18 cellular contexts compared by ENCODE assay signal in the genomic region with DNA sequence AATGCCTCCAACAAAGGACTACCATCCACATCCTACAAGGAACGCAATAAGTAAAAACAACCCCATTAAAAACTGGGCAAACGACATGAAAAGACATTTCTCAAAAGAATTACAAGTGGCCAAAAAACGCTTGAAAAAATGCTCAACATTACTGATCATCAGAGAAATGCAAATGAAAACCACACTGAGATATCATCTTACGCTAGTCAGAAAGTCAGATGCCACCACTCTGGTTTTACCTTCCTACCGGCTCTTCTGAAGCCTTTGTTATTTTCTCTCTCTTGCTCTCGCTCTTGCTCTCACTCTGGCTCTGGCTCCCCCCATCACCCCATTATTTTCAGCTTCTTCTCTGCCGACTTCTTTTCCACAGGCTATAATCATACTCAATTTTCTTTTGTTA. TPM values are rescaled to one million over a fixed set of nuclear protein-coding genes. Genes with fewer than 3 reads are reported as not detected.
DNase-seq lines count a peak whose midpoint lies in the region; ATAC-seq and TF ChIP-seq lines count a peak whose summit lies in the region.
"Had no signal": no experiment of that assay in that cellular context is flagged by ENCODE, and none has a peak within 500 bp of the region (broad histone marks: within the 10 kb centered on the region; RNA-seq: fewer than 3 reads in every experiment).

No MANE protein-coding gene starts in this region.

- CTCF ChIA-PET in activated CD4-positive, alpha-beta T cell treated with anti-CD3 and anti-CD28 coated beads, Interleukin-2, amount 10 ng/mL, durations not matched to agents 7 days and 5 days (lab: Charles Lee) = interaction anchor here (0.5 kb wide), 1 partner anchor 61 kb away, joined by 4 read pairs; no protein-coding TSS in a partner anchor
- CTCF ChIA-PET in HEK293T (lab: Yijun Ruan, JAX) = no interaction called here

- H3K4me3 ChIP-seq in OCI-LY3 (ENCODE audit: low read length) = no peak overlapping the region
- H3K4me3 ChIP-seq in adipocyte (ENCODE audit: low read length) = no peak overlapping the region
- H3K4me3 ChIP-seq: body of pancreas, ovary, Peyer's patch, smooth muscle cell, testis had no signal

- no peak for TF ChIP-seq CTCF in OCI-LY3 (IDR thresholded peaks at IDR 0.05; ENCODE audit: low read depth, low read length)

- no peaks in the 10 kb centered on the region for H3K79me2 ChIP-seq in OCI-LY3 (ENCODE audit: low read length)

- no peak for ATAC-seq in natural killer cell treated with Interleukin-12 subunit alpha and Interleukin-12 subunit beta and Interleukin-15 and Interleukin-18, amount 100 ng/mL, for 72 hours
- no peak for ATAC-seq in GM21360 (IDR thresholded peaks at IDR 0.05; ENCODE audit: unreplicated experiment)
- ATAC-seq: body of pancreas had no signal

- peaks cover 65% of the 10 kb centered on the region for H3K4me1 Mint-ChIP-seq in activated CD4-positive, alpha-beta T cell treated with anti-CD3 and anti-CD28 coated beads, Interleukin-2, amount 10 ng/mL, durations not matched to agents 7 days and 5 days
- peaks cover 27 to 47% of the 10 kb centered on the region in 2 donors for H3K4me1 Mint-ChIP-seq in natural killer cell treated with Interleukin-12 subunit alpha and Interleukin-12 subunit beta and Interleukin-15 and Interleukin-18, amount 100 ng/mL, for 72 hours (ENCODE audit: low read depth in 2 of 2)

- DNase-seq in activated CD4-positive, alpha-beta T cell treated with anti-CD3 and anti-CD28 coated beads, Interleukin-2, amount 10 ng/mL, durations not matched to agents 7 days and 5 days = peak; percentile 39
- no peak for DNase-seq in activated CD4-positive, alpha-beta T cell treated with anti-CD3 and anti-CD28 coated beads for 1 hour
- DNase-seq in adipocyte (ENCODE audit: low read depth) = peak; percentile 7
- no peak for DNase-seq in natural killer cell treated with Interleukin-12 subunit alpha and Interleukin-12 subunit beta and Interleukin-15 and Interleukin-18, amount 100 ng/mL, for 72 hours (ENCODE audit: low spot score)
- DNase-seq in HEK293T (ENCODE audit: extremely low spot score) = no peak
- no peak for DNase-seq in hypothalamus (lab: John Stamatoyannopoulos, UW)
- DNase-seq: ACHN, body of pancreas, H7, KBM-7, NCI-H1694 treated with DMSO at 0.1 percent for 48 hours, NCI-H524, ovary, Peyer's patch, testis had no signal

- no peaks in the 10 kb centered on the region for H3K27me3 Mint-ChIP-seq in activated CD4-positive, alpha-beta T cell treated with anti-CD3 and anti-CD28 coated beads, Interleukin-2, amount 10 ng/mL, durations not matched to agents 7 days and 5 days
- H3K27me3 Mint-ChIP-seq in natural killer cell treated with Interleukin-12 subunit alpha and Interleukin-12 subunit beta and Interleukin-15 and Interleukin-18, amount 100 ng/mL, for 72 hours = no peaks in the 10 kb centered on the region

- H4K20me1 ChIP-seq in OCI-LY3 (ENCODE audit: insufficient read depth, low read length) = no peaks in the 10 kb centered on the region

- H3K27ac Mint-ChIP-seq in activated CD4-positive, alpha-beta T cell treated with anti-CD3 and anti-CD28 coated beads, Interleukin-2, amount 10 ng/mL, durations not matched to agents 7 days and 5 days = peak overlapping the region; percentile 84
- H3K27ac Mint-ChIP-seq in natural killer cell treated with Interleukin-12 subunit alpha and Interleukin-12 subunit beta and Interleukin-15 and Interleukin-18, amount 100 ng/mL, for 72 hours = peak overlapping the region; percentile 10

- peaks cover 8% of the 10 kb centered on the region for H3K9me3 Mint-ChIP-seq in activated CD4-positive, alpha-beta T cell treated with anti-CD3 and anti-CD28 coated beads, Interleukin-2, amount 10 ng/mL, durations not matched to agents 7 days and 5 days
- no peaks in the 10 kb centered on the region for H3K9me3 Mint-ChIP-seq in natural killer cell treated with Interleukin-12 subunit alpha and Interleukin-12 subunit beta and Interleukin-15 and Interleukin-18, amount 100 ng/mL, for 72 hours

- H3K36me3 ChIP-seq in OCI-LY3 (replicated peaks; ENCODE audit: low read depth, low read length) (no peaks in the 10 kb centered on the region), adipocyte (ENCODE audit: control insufficient read depth, insufficient read depth, low read length, severe bottlenecking) (peaks cover 23% of the 10 kb centered on the region)
- H3K36me3 ChIP-seq: ovary, Peyer's patch had no signal

- H2AFZ ChIP-seq in OCI-LY3 (ENCODE audit: low read depth, low read length) = no peak overlapping the region

- H3K4me1 ChIP-seq in OCI-LY3 (ENCODE audit: low read length) = peaks cover 12% of the 10 kb centered on the region
- H3K4me1 ChIP-seq in adipocyte (ENCODE audit: control insufficient read depth, insufficient read depth, low read length) = no peaks in the 10 kb centered on the region
- H3K4me1 ChIP-seq: body of pancreas, Peyer's patch, testis had no signal

- no peak overlapping the region for H3K27ac ChIP-seq in OCI-LY3 (ENCODE audit: low read length)
- H3K27ac ChIP-seq: body of pancreas, ovary, Peyer's patch, testis had no signal

- H3K4me3 Mint-ChIP-seq in activated CD4-positive, alpha-beta T cell treated with anti-CD3 and anti-CD28 coated beads, Interleukin-2, amount 10 ng/mL, durations not matched to agents 7 days and 5 days = peak overlapping the region; percentile 40
- no peak overlapping the region for H3K4me3 Mint-ChIP-seq in natural killer cell treated with Interleukin-12 subunit alpha and Interleukin-12 subunit beta and Interleukin-15 and Interleukin-18, amount 100 ng/mL, for 72 hours

- H3K9me3 ChIP-seq in OCI-LY3 (ENCODE audit: insufficient read depth, low read length) (no peaks in the 10 kb centered on the region), adipocyte (ENCODE audit: control insufficient read depth, low read length) (no peaks in the 10 kb centered on the region)
- H3K9me3 ChIP-seq: body of pancreas, ovary, Peyer's patch, testis had no signal

- H3K36me3 Mint-ChIP-seq in activated CD4-positive, alpha-beta T cell treated with anti-CD3 and anti-CD28 coated beads, Interleukin-2, amount 10 ng/mL, durations not matched to agents 7 days and 5 days (ENCODE audit: low read depth) = peaks cover 36% of the 10 kb centered on the region
- peaks cover 16% of the 10 kb centered on the region for H3K36me3 Mint-ChIP-seq in natural killer cell treated with Interleukin-12 subunit alpha and Interleukin-12 subunit beta and Interleukin-15 and Interleukin-18, amount 100 ng/mL, for 72 hours

- peak overlapping the region; percentile 31 for H3K4me2 ChIP-seq in OCI-LY3 (ENCODE audit: low read length)
- H3K4me2 ChIP-seq: smooth muscle cell had no signal

- POLR2A ChIA-PET in activated CD4-positive, alpha-beta T cell treated with anti-CD3 and anti-CD28 coated beads, Interleukin-2, amount 10 ng/mL, durations not matched to agents 7 days and 5 days (lab: Charles Lee) = interaction anchor here (0.6 kb wide), 1 partner anchor 41 kb away, joined by 3 read pairs; no protein-coding TSS in a partner anchor
- POLR2A ChIA-PET in HEK293T (lab: Yijun Ruan, JAX) = no interaction called here

- H3K27me3 ChIP-seq in OCI-LY3 (ENCODE audit: low read depth, low read length) (no peaks in the 10 kb centered on the region), adipocyte (replicated peaks; ENCODE audit: control insufficient read depth, insufficient read depth, low read length) (no peaks in the 10 kb centered on the region)
- H3K27me3 ChIP-seq: body of pancreas, ovary, Peyer's patch, testis had no signal

- H3K9ac ChIP-seq in OCI-LY3 (ENCODE audit: low read length) = no peak overlapping the region
- H3K9ac ChIP-seq in adipocyte (ENCODE audit: low read length) = no peak overlapping the region

TF ChIP-seq in HEK293T, 16 proteins besides CTCF, POLR2A, EP300 and RAD21:
- TF ChIP-seq BHLHE40 (IDR thresholded peaks at IDR 0.05; ENCODE audit: borderline replicate concordance) (no peak), FOXA1 (IDR thresholded peaks at IDR 0.05) (no peak), NFRKB (IDR thresholded peaks at IDR 0.05) (no peak), ZNF384 (IDR thresholded peaks at IDR 0.05) (no peak), FOXM1 (IDR thresholded peaks at IDR 0.05; ENCODE audit: borderline replicate concordance) (no peak), TARDBP (IDR thresholded peaks at IDR 0.05) (no peak), FOXK2 (IDR thresholded peaks at IDR 0.05) (no peak), HDGF (IDR thresholded peaks at IDR 0.05; ENCODE audit: borderline replicate concordance) (no peak), LEF1 (IDR thresholded peaks at IDR 0.05; ENCODE audit: borderline replicate concordance) (no peak), CTBP1 (IDR thresholded peaks at IDR 0.05; ENCODE audit: borderline replicate concordance) (no peak), SP1 (IDR thresholded peaks at IDR 0.05) (no peak), SUZ12 (IDR thresholded peaks at IDR 0.05) (no peak), L3MBTL2 (conservative IDR thresholded peaks at IDR 0.05) (no peak)
- TF ChIP-seq, protein P1, sequence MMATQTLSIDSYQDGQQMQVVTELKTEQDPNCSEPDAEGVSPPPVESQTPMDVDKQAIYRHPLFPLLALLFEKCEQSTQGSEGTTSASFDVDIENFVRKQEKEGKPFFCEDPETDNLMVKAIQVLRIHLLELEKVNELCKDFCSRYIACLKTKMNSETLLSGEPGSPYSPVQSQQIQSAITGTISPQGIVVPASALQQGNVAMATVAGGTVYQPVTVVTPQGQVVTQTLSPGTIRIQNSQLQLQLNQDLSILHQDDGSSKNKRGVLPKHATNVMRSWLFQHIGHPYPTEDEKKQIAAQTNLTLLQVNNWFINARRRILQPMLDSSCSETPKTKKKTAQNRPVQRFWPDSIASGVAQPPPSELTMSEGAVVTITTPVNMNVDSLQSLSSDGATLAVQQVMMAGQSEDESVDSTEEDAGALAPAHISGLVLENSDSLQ (IDR thresholded peaks at IDR 0.05) = no peak

RNA-seq across cellular contexts. Expression of a gene that starts 38.8 kb away (rescaled TPM):
- 10 to 100 TPM; 34.1 to 38.1 TPM for total RNA-seq in activated CD4-positive, alpha-beta T cell treated with anti-CD3 and anti-CD28 coated beads, Interleukin-2, amount 10 ng/mL, durations not matched to agents 7 days and 5 days
- total RNA-seq in natural killer cell treated with Interleukin-12 subunit alpha and Interleukin-12 subunit beta and Interleukin-15 and Interleukin-18, amount 100 ng/mL, for 72 hours = 10 to 100 TPM; 34.1 to 40.4 TPM

RNA-seq across cellular contexts. Expression of a gene that starts 43.4 kb away (rescaled TPM):
- 10 to 100 TPM; 65.6 to 67.7 TPM for total RNA-seq in activated CD4-positive, alpha-beta T cell treated with anti-CD3 and anti-CD28 coated beads, Interleukin-2, amount 10 ng/mL, durations not matched to agents 7 days and 5 days
- total RNA-seq in natural killer cell treated with Interleukin-12 subunit alpha and Interleukin-12 subunit beta and Interleukin-15 and Interleukin-18, amount 100 ng/mL, for 72 hours = 10 to 100 TPM; 40.9 to 65.2 TPM

Comparison
In these comparisons a context has a peak if more than half of its experiments do, and no peak if none do; other contexts are left out.
1. DNase-seq: peak in activated CD4-positive, alpha-beta T cell treated with anti-CD3 and anti-CD28 coated beads, Interleukin-2, amount 10 ng/mL, durations not matched to agents 7 days and 5 days (single experiment) and adipocyte (single experiment); none in activated CD4-positive, alpha-beta T cell treated with anti-CD3 and anti-CD28 coated beads for 1 hour (single experiment), natural killer cell treated with Interleukin-12 subunit alpha and Interleukin-12 subunit beta and Interleukin-15 and Interleukin-18, amount 100 ng/mL, for 72 hours (single experiment), HEK293T (single experiment) and hypothalamus (0 of 51).